In the genomic region with DNA sequence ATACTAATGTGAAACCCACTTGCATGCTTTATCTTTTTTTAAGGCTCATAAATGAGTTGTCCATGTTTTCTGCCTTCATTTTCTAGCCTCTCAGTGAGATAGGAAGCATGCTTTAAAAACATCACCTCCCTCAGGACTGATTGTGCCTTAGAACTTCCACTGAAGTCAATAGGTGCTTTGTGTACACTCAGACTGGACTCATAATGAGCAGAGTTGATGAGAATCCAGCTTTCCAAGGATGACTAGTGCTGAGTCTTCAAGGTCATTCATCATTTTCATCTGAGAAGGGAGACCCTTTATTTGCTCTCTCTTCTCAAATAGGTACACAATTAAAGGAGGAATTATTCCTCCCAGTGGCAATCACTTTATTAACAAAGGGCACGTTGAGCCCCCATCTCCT, we compare ENCODE assay signal across 23 cellular contexts.
"Had no signal": no experiment of that assay in that cellular context is flagged by ENCODE, and none has a peak within 500 bp of the region (broad histone marks: within the 10 kb centered on the region; RNA-seq: fewer than 3 reads in every experiment).

No MANE protein-coding gene starts in this region.

- H3K27ac Mint-ChIP-seq: activated CD4-positive, alpha-beta T cell treated with anti-CD3 and anti-CD28 coated beads, Interleukin-2, amount 10 ng/mL, durations not matched to agents 24 days and 14 days; activated CD8-positive, alpha-beta T cell treated with anti-CD3 and anti-CD28 coated beads, Interleukin-2, amount 10 ng/mL, durations not matched to agents 7 days and 5 days; activated naive CD4-positive, alpha-beta T cell treated with anti-CD3 and anti-CD28 coated beads for 36 hours; activated naive CD8-positive, alpha-beta T cell treated with anti-CD3 and anti-CD28 coated beads, Interleukin-2, amount 50 U/mL, for 24 hours; activated T-cell treated with anti-CD3 and anti-CD28 coated beads, Interleukin-2, amount 50 U/mL, for 24 hours; activated T-helper 2 cell treated with anti-CD3 and anti-CD28 coated beads, Interferon-gamma antibody, Interleukin-2, Interleukin-4, amounts not matched to agents 10 μg/mL and 5 μg/mL and 100 μg/mL, durations not matched to agents 14 hours and 24 hours and 36 hours; nephron progenitor cell; T-helper 2 cell treated with Interferon-gamma antibody and Interleukin-4, amounts not matched to agents 5 μg/mL and 100 μg/mL, for 36 hours had no signal

- H3K4me1 Mint-ChIP-seq: activated CD4-positive, alpha-beta T cell treated with anti-CD3 and anti-CD28 coated beads, Interleukin-2, amount 10 ng/mL, durations not matched to agents 24 days and 14 days; activated naive CD8-positive, alpha-beta T cell treated with anti-CD3 and anti-CD28 coated beads, Interleukin-2, amount 50 U/mL, for 24 hours; nephron progenitor cell had no signal

- H3K4me3 Mint-ChIP-seq: activated CD4-positive, alpha-beta T cell treated with anti-CD3 and anti-CD28 coated beads, Interleukin-2, amount 10 ng/mL, durations not matched to agents 24 days and 14 days; activated CD8-positive, alpha-beta T cell treated with anti-CD3 and anti-CD28 coated beads, Interleukin-2, amount 10 ng/mL, durations not matched to agents 7 days and 5 days; activated naive CD4-positive, alpha-beta T cell treated with anti-CD3 and anti-CD28 coated beads for 36 hours; activated naive CD8-positive, alpha-beta T cell treated with anti-CD3 and anti-CD28 coated beads, Interleukin-2, amount 50 U/mL, for 24 hours; activated T-cell treated with anti-CD3 and anti-CD28 coated beads, Interleukin-2, amount 50 U/mL, for 24 hours; nephron progenitor cell; T-helper 2 cell treated with Interferon-gamma antibody and Interleukin-4, amounts not matched to agents 5 μg/mL and 100 μg/mL, for 36 hours had no signal

- DNase-seq: activated CD4-positive, alpha-beta T cell treated with anti-CD3 and anti-CD28 coated beads, Interleukin-2, amount 10 ng/mL, durations not matched to agents 24 days and 14 days; activated CD8-positive, alpha-beta T cell treated with anti-CD3 and anti-CD28 coated beads, Interleukin-2, amount 10 ng/mL, durations not matched to agents 7 days and 5 days; activated naive CD4-positive, alpha-beta T cell treated with anti-CD3 and anti-CD28 coated beads for 36 hours; activated naive CD8-positive, alpha-beta T cell treated with anti-CD3 and anti-CD28 coated beads, Interleukin-2, amount 50 U/mL, for 24 hours; activated T-cell treated with anti-CD3 and anti-CD28 coated beads, Interleukin-2, amount 50 U/mL, for 24 hours; anterior cingulate cortex; erythroblast; heart left ventricle; kidney; left lung; mammary epithelial cell; nephron progenitor cell; nucleus accumbens; stimulated activated CD4-positive, alpha-beta T cell treated with anti-CD3 and anti-CD28 coated beads, Interleukin-12 subunit alpha, Interleukin-12 subunit beta, amount 100 ng/mL, for 4 hours; stimulated activated CD4-positive, alpha-beta T cell treated with anti-CD3 and anti-CD28 coated beads, Interleukin-1b, Interleukin-23, amount 100 ng/mL, for 48 hours; stimulated activated naive CD4-positive, alpha-beta T cell treated with Interleukin-2 at 50 U/mL for 16 hours; substantia nigra; transverse colon had no signal

- H3K4me3 ChIP-seq: breast epithelium, coronary artery, gastroesophageal sphincter, heart left ventricle, left lung, transverse colon had no signal

- H3K9me3 ChIP-seq: breast epithelium, gastroesophageal sphincter, heart left ventricle, left lung, transverse colon had no signal

- H3K36me3 ChIP-seq: breast epithelium, gastroesophageal sphincter, heart left ventricle, left lung, transverse colon had no signal

- H3K27ac ChIP-seq: breast epithelium, coronary artery, gastroesophageal sphincter, heart left ventricle, left lung, transverse colon had no signal

- H3K4me1 ChIP-seq: breast epithelium, gastroesophageal sphincter, heart left ventricle, left lung, transverse colon had no signal

- ATAC-seq: activated CD8-positive, alpha-beta T cell treated with anti-CD3 and anti-CD28 coated beads, Interleukin-2, amount 10 ng/mL, durations not matched to agents 7 days and 5 days; activated naive CD8-positive, alpha-beta T cell treated with anti-CD3 and anti-CD28 coated beads, Interleukin-2, amount 50 U/mL, for 24 hours; gastroesophageal sphincter; heart left ventricle; left lung had no signal

- H3K27me3 Mint-ChIP-seq: activated CD4-positive, alpha-beta T cell treated with anti-CD3 and anti-CD28 coated beads, Interleukin-2, amount 10 ng/mL, durations not matched to agents 24 days and 14 days; activated naive CD8-positive, alpha-beta T cell treated with anti-CD3 and anti-CD28 coated beads, Interleukin-2, amount 50 U/mL, for 24 hours; activated T-cell treated with anti-CD3 and anti-CD28 coated beads, Interleukin-2, amount 50 U/mL, for 24 hours had no signal

- H3K9me3 Mint-ChIP-seq: activated CD4-positive, alpha-beta T cell treated with anti-CD3 and anti-CD28 coated beads, Interleukin-2, amount 10 ng/mL, durations not matched to agents 24 days and 14 days; activated naive CD4-positive, alpha-beta T cell treated with anti-CD3 and anti-CD28 coated beads for 36 hours; nephron progenitor cell had no signal

- H3K27me3 ChIP-seq: breast epithelium, gastroesophageal sphincter, heart left ventricle, left lung, transverse colon had no signal
